ENCODE assay signal across 33 cellular contexts in genomic region chr3:30940740-30941139, GRCh38. TPM values are rescaled to one million over a fixed set of nuclear protein-coding genes. Genes with fewer than 3 reads are reported as not detected.
"Had no signal": no experiment of that assay in that cellular context is flagged by ENCODE, and none has a peak within 500 bp of the region (broad histone marks: within the 10 kb centered on the region; RNA-seq: fewer than 3 reads in every experiment).

No MANE protein-coding gene starts in this region.

- H3K9me3 Mint-ChIP-seq: activated B cell treated with CpG ODN at 0.5 μM for 24 hours had no signal

- ATAC-seq: activated CD8-positive, alpha-beta T cell treated with anti-CD3 and anti-CD28 coated beads for 36 hours; activated T-cell treated with anti-CD3 and anti-CD28 coated beads, Interleukin-2, amount 50 U/mL, for 4 hours; body of pancreas had no signal

- H3K27ac Mint-ChIP-seq: activated B cell treated with CpG ODN at 0.5 μM for 24 hours; activated CD4-positive, alpha-beta memory T cell treated with anti-CD3 and anti-CD28 coated beads for 36 hours; activated CD4-positive, alpha-beta T cell treated with anti-CD3 and anti-CD28 coated beads, Interleukin-2, amount 10 ng/mL, durations not matched to agents 24 days and 14 days; activated CD8-positive, alpha-beta T cell treated with anti-CD3 and anti-CD28 coated beads for 36 hours; activated naive CD4-positive, alpha-beta T cell treated with anti-CD3 and anti-CD28 coated beads, Interleukin-2, amount 50 U/mL, for 24 hours; T-helper 1 cell treated with Interleukin-12 subunit alpha and Interleukin-12 subunit beta and Interleukin-4 antibody, amounts not matched to agents 30 μg/mL and 1 μg/mL, for 36 hours; T-helper 2 cell treated with Interferon-gamma antibody and Interleukin-4, amounts not matched to agents 5 μg/mL and 100 μg/mL, for 36 hours had no signal

- H3K4me1 Mint-ChIP-seq: activated B cell treated with CpG ODN at 0.5 μM for 24 hours; activated naive CD4-positive, alpha-beta T cell treated with anti-CD3 and anti-CD28 coated beads, Interleukin-2, amount 50 U/mL, for 24 hours had no signal

- H3K36me3 ChIP-seq: adrenal gland, brain microvascular endothelial cell, breast epithelium had no signal

- H3K4me3 Mint-ChIP-seq: activated B cell treated with CpG ODN at 0.5 μM for 24 hours; activated CD4-positive, alpha-beta memory T cell treated with anti-CD3 and anti-CD28 coated beads for 36 hours; activated CD4-positive, alpha-beta T cell treated with anti-CD3 and anti-CD28 coated beads, Interleukin-2, amount 10 ng/mL, durations not matched to agents 24 days and 14 days; activated CD8-positive, alpha-beta T cell treated with anti-CD3 and anti-CD28 coated beads for 36 hours; activated naive CD4-positive, alpha-beta T cell treated with anti-CD3 and anti-CD28 coated beads, Interleukin-2, amount 50 U/mL, for 24 hours; activated naive CD8-positive, alpha-beta T cell treated with anti-CD3 and anti-CD28 coated beads for 36 hours; activated T-cell treated with anti-CD3 and anti-CD28 coated beads, Interleukin-2, amount 50 U/mL, for 4 hours; T-helper 1 cell treated with Interleukin-12 subunit alpha and Interleukin-12 subunit beta and Interleukin-4 antibody, amounts not matched to agents 30 μg/mL and 1 μg/mL, for 36 hours; T-helper 2 cell treated with Interferon-gamma antibody and Interleukin-4, amounts not matched to agents 5 μg/mL and 100 μg/mL, for 36 hours had no signal

- H3K4me1 ChIP-seq: adrenal gland, body of pancreas, breast epithelium had no signal

- H3K36me3 Mint-ChIP-seq: activated CD4-positive, alpha-beta memory T cell treated with anti-CD3 and anti-CD28 coated beads for 36 hours; activated naive CD4-positive, alpha-beta T cell treated with anti-CD3 and anti-CD28 coated beads, Interleukin-2, amount 50 U/mL, for 24 hours had no signal

- H3K27me3 Mint-ChIP-seq: activated CD4-positive, alpha-beta memory T cell treated with anti-CD3 and anti-CD28 coated beads for 36 hours; activated CD8-positive, alpha-beta T cell treated with anti-CD3 and anti-CD28 coated beads for 36 hours; activated naive CD4-positive, alpha-beta T cell treated with anti-CD3 and anti-CD28 coated beads, Interleukin-2, amount 50 U/mL, for 24 hours; activated naive CD8-positive, alpha-beta T cell treated with anti-CD3 and anti-CD28 coated beads for 36 hours had no signal

- H3K4me3 ChIP-seq: adrenal gland, body of pancreas, breast epithelium had no signal

- H3K9me3 ChIP-seq: adrenal gland, body of pancreas, breast epithelium had no signal

- H3K27ac ChIP-seq: adrenal gland, body of pancreas, brain microvascular endothelial cell, breast epithelium, VCaP had no signal

- DNase-seq: activated B cell treated with CpG ODN at 0.5 μM for 24 hours; activated CD4-positive, alpha-beta memory T cell treated with anti-CD3 and anti-CD28 coated beads for 36 hours; activated CD4-positive, alpha-beta T cell treated with anti-CD3 and anti-CD28 coated beads, Interleukin-2, amount 10 ng/mL, durations not matched to agents 24 days and 14 days; activated CD4-positive, alpha-beta T cell treated with anti-CD3 and anti-CD28 coated beads, Interleukin-2, amount 50 U/mL, for 1 hour; activated CD4-positive, alpha-beta T cell treated with anti-CD3 and anti-CD28 coated beads, Interleukin-2, amount 50 U/mL, for 4 hours; activated CD4-positive, CD25-positive, alpha-beta regulatory T cell treated with anti-CD3 and anti-CD28 coated beads, Interleukin-2, amount 50 U/mL, for 72 hours; activated CD8-positive, alpha-beta memory T cell treated with anti-CD3 and anti-CD28 coated beads, Interleukin-2, amount 50 U/mL, for 4 hours; activated CD8-positive, alpha-beta T cell treated with anti-CD3 and anti-CD28 coated beads for 36 hours; activated effector memory CD4-positive, alpha-beta T cell treated with anti-CD3 and anti-CD28 coated beads, Interleukin-2, amount 50 U/mL, for 16 hours; activated gamma-delta T cell treated with Interleukin-2 at 50 U/mL for 16 hours; activated naive CD4-positive, alpha-beta T cell treated with Interleukin-2 at 50 U/mL for 16 hours; activated naive CD8-positive, alpha-beta T cell treated with anti-CD3 and anti-CD28 coated beads for 36 hours; activated T-cell treated with anti-CD3 and anti-CD28 coated beads for 4 hours; activated T-cell treated with anti-CD3 and anti-CD28 coated beads, Interleukin-2, amount 50 U/mL, for 4 hours; adrenal gland; amniotic stem cell; aorta; body of pancreas; brain microvascular endothelial cell; central memory CD4-positive, alpha-beta T cell; SW 1271; T-helper 1 cell; T-helper 2 cell; T-helper 9 cell had no signal

- H3K27me3 ChIP-seq: adrenal gland, body of pancreas, brain microvascular endothelial cell, breast epithelium had no signal

- FAIRE-seq: astrocyte, colon, TTC549 had no signal

RNA-seq across cellular contexts. Expression of gene GADL1, which starts 46.3 kb away (rescaled TPM):
- total RNA-seq: activated B cell treated with CpG ODN at 0.5 μM for 24 hours; activated CD4-positive, alpha-beta memory T cell treated with anti-CD3 and anti-CD28 coated beads for 36 hours; activated CD4-positive, alpha-beta T cell treated with anti-CD3 and anti-CD28 coated beads, Interleukin-2, amount 10 ng/mL, durations not matched to agents 24 days and 14 days; activated CD8-positive, alpha-beta memory T cell treated with anti-CD3 and anti-CD28 coated beads for 36 hours; activated CD8-positive, alpha-beta T cell treated with anti-CD3 and anti-CD28 coated beads for 36 hours; activated naive CD8-positive, alpha-beta T cell treated with anti-CD3 and anti-CD28 coated beads for 36 hours; activated T-cell treated with anti-CD3 and anti-CD28 coated beads, Interleukin-2, amount 50 U/mL, for 4 hours; body of pancreas; breast epithelium had no signal
